In the genomic region with DNA sequence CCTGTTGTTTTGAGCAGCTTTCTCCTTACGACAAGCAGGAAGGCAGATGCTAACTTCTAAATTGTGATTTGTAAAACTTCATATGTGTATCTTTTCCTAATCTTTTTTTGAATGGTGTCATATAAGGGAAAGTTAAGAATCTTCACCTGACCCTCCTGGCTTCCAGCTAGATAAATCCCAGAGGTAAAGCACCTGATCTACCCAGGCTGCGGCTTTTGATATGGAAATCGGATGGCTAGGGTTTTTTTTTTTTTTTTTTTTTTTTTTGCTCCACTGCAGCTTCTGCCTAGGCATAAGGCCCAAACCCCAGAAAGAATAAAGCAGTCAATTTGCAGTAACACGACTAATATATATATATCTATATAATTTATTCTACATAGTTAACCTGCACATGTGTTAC, we compare ENCODE assay signal across 23 cellular contexts. TPM values are rescaled to one million over a fixed set of nuclear protein-coding genes. Genes with fewer than 3 reads are reported as not detected.
DNase-seq lines count a peak whose midpoint lies in the region; TF ChIP-seq lines count a peak whose summit lies in the region.
"Had no signal": no experiment of that assay in that cellular context is flagged by ENCODE, and none has a peak within 500 bp of the region (broad histone marks: within the 10 kb centered on the region; RNA-seq: fewer than 3 reads in every experiment).

No MANE protein-coding gene starts in this region.

- H3K9me3 ChIP-seq in HUES48 (ENCODE audit: control insufficient read depth, insufficient read depth, low read length) = no peaks in the 10 kb centered on the region
- H3K9me3 ChIP-seq in SK-N-MC (ENCODE audit: low read depth, low read length) = no peaks in the 10 kb centered on the region
- H3K9me3 ChIP-seq in iPS-18a (ENCODE audit: control insufficient read depth, low read depth, low read length) = no peaks in the 10 kb centered on the region
- H3K9me3 ChIP-seq: gastroesophageal sphincter, SJSA1, spleen had no signal

- H3K9me3 Mint-ChIP-seq in osteocyte (ENCODE audit: unreplicated experiment) = no peaks in the 10 kb centered on the region
- H3K9me3 Mint-ChIP-seq in immature natural killer cell = no peaks in the 10 kb centered on the region
- H3K9me3 Mint-ChIP-seq: activated CD4-positive, alpha-beta T cell treated with anti-CD3 and anti-CD28 coated beads, Interleukin-2, amount 10 ng/mL, durations not matched to agents 24 days and 14 days; activated T-cell treated with anti-CD3 and anti-CD28 coated beads, Interleukin-2, amount 50 U/mL, for 4 hours; HFFc6; naive thymus-derived CD4-positive, alpha-beta T cell; stimulated activated effector memory CD8-positive, alpha-beta T cell treated with anti-CD3 and anti-CD28 coated beads, Interleukin-12 subunit alpha, Interleukin-12 subunit beta, amount 100 ng/mL, for 72 hours had no signal

- H3K36me3 ChIP-seq in HUES48 (ENCODE audit: control insufficient read depth, insufficient read depth, low read length) (0 out of 2 replicates have a peak, but pooled peaks cover 5% of the 10 kb centered on the region), SK-N-MC (ENCODE audit: insufficient read depth, low read length) (no peaks in the 10 kb centered on the region), iPS-18a (ENCODE audit: control insufficient read depth, low read depth, low read length) (no peaks in the 10 kb centered on the region)
- H3K36me3 ChIP-seq: SJSA1 had no signal

- TF ChIP-seq CTCF in osteocyte (IDR thresholded peaks at IDR 0.05) = no peak
- TF ChIP-seq CTCF in coronary artery (IDR thresholded peaks at IDR 0.05) = no peak

- peaks cover 67% of the 10 kb centered on the region for H3K4me1 Mint-ChIP-seq in osteocyte (ENCODE audit: unreplicated experiment)
- no peaks in the 10 kb centered on the region for H3K4me1 Mint-ChIP-seq in immature natural killer cell
- H3K4me1 Mint-ChIP-seq: activated CD4-positive, alpha-beta T cell treated with anti-CD3 and anti-CD28 coated beads, Interleukin-2, amount 10 ng/mL, durations not matched to agents 24 days and 14 days; stimulated activated effector memory CD8-positive, alpha-beta T cell treated with anti-CD3 and anti-CD28 coated beads, Interleukin-12 subunit alpha, Interleukin-12 subunit beta, amount 100 ng/mL, for 72 hours had no signal

- DNase-seq in SK-N-MC (ENCODE audit: low read depth, low spot score) = no peak
- DNase-seq in osteocyte (ENCODE audit: extremely low spot score, unreplicated experiment) = no peak
- DNase-seq in retina = no peak
- DNase-seq in ureter (ENCODE audit: low spot score) = no peak
- no peak for DNase-seq in coronary artery (ENCODE audit: low spot score)
- DNase-seq in immature natural killer cell = no peak
- DNase-seq: activated CD4-positive, alpha-beta T cell treated with anti-CD3 and anti-CD28 coated beads, Interleukin-2, amount 10 ng/mL, durations not matched to agents 24 days and 14 days; activated T-cell treated with anti-CD3 and anti-CD28 coated beads, Interleukin-2, amount 50 U/mL, for 4 hours; HFFc6; mammary epithelial cell; naive thymus-derived CD4-positive, alpha-beta T cell; NCI-H524 treated with DMSO at 0.1 percent for 48 hours; spleen; stimulated activated CD4-positive, alpha-beta T cell treated with anti-CD3 and anti-CD28 coated beads, Interleukin-2, amount 100 ng/mL, for 48 hours; substantia nigra; T-helper 17 cell had no signal

- peak overlapping the region; percentile 99 for H3K4me3 Mint-ChIP-seq in osteocyte (ENCODE audit: unreplicated experiment)
- no peak overlapping the region for H3K4me3 Mint-ChIP-seq in immature natural killer cell
- H3K4me3 Mint-ChIP-seq: activated CD4-positive, alpha-beta T cell treated with anti-CD3 and anti-CD28 coated beads, Interleukin-2, amount 10 ng/mL, durations not matched to agents 24 days and 14 days; activated T-cell treated with anti-CD3 and anti-CD28 coated beads, Interleukin-2, amount 50 U/mL, for 4 hours; HFFc6; naive thymus-derived CD4-positive, alpha-beta T cell; stimulated activated effector memory CD8-positive, alpha-beta T cell treated with anti-CD3 and anti-CD28 coated beads, Interleukin-12 subunit alpha, Interleukin-12 subunit beta, amount 100 ng/mL, for 72 hours; T-helper 17 cell had no signal

- H3K4me1 ChIP-seq in HUES48 (ENCODE audit: control insufficient read depth, insufficient read depth, low read length) (peaks cover 17% of the 10 kb centered on the region), iPS-18a (ENCODE audit: control insufficient read depth, low read depth, low read length) (peaks cover 23% of the 10 kb centered on the region)
- H3K4me1 ChIP-seq: gastroesophageal sphincter, SJSA1, spleen had no signal

- H3K27ac ChIP-seq in HUES48 (ENCODE audit: low read depth, low read length) (peak overlapping the region; percentile 77), SK-N-MC (peak overlapping the region; percentile 9), iPS-18a (ENCODE audit: low read length) (no peak overlapping the region), coronary artery (no peak overlapping the region)
- H3K27ac ChIP-seq: gastroesophageal sphincter, SJSA1, spleen had no signal

- H3K27ac Mint-ChIP-seq in osteocyte (ENCODE audit: unreplicated experiment) (peak overlapping the region; percentile 87), immature natural killer cell (no peak overlapping the region)
- H3K27ac Mint-ChIP-seq: activated CD4-positive, alpha-beta T cell treated with anti-CD3 and anti-CD28 coated beads, Interleukin-2, amount 10 ng/mL, durations not matched to agents 24 days and 14 days; HFFc6; stimulated activated effector memory CD8-positive, alpha-beta T cell treated with anti-CD3 and anti-CD28 coated beads, Interleukin-12 subunit alpha, Interleukin-12 subunit beta, amount 100 ng/mL, for 72 hours; T-helper 17 cell had no signal

- H3K36me3 Mint-ChIP-seq in osteocyte (ENCODE audit: unreplicated experiment) = no peaks in the 10 kb centered on the region
- peaks cover 0 to 26% (median 15%) of the 10 kb centered on the region in 3 donors for H3K36me3 Mint-ChIP-seq in immature natural killer cell

- H3K4me3 ChIP-seq in HUES48 (ENCODE audit: low read depth, low read length) = peak overlapping the region; percentile 50
- H3K4me3 ChIP-seq in SK-N-MC = no peak overlapping the region
- H3K4me3 ChIP-seq in iPS-18a (ENCODE audit: low read length) = peak overlapping the region; percentile 35
- no peak overlapping the region for H3K4me3 ChIP-seq in coronary artery
- H3K4me3 ChIP-seq: gastroesophageal sphincter, SJSA1, spleen had no signal

- H3K27me3 ChIP-seq in HUES48 (ENCODE audit: control insufficient read depth, insufficient read depth, low read length) (no peaks in the 10 kb centered on the region), iPS-18a (ENCODE audit: control insufficient read depth, insufficient read depth, low read length) (no peaks in the 10 kb centered on the region)
- H3K27me3 ChIP-seq: gastroesophageal sphincter, SJSA1, spleen had no signal

- H3K27me3 Mint-ChIP-seq in osteocyte (ENCODE audit: unreplicated experiment) (no peaks in the 10 kb centered on the region), immature natural killer cell (ENCODE audit: low read depth in 3 of 3) (peaks cover 0 to 2% (median 0%) of the 10 kb centered on the region in 3 donors)
- H3K27me3 Mint-ChIP-seq: activated CD4-positive, alpha-beta T cell treated with anti-CD3 and anti-CD28 coated beads, Interleukin-2, amount 10 ng/mL, durations not matched to agents 24 days and 14 days; naive thymus-derived CD4-positive, alpha-beta T cell; T-helper 17 cell had no signal

- H3K9ac ChIP-seq in HUES48 (ENCODE audit: low read depth, low read length) (no peak overlapping the region), SK-N-MC (ENCODE audit: insufficient read length) (no peak overlapping the region), iPS-18a (ENCODE audit: low read length) (peak overlapping the region; percentile 14)

RNA-seq across cellular contexts. Expression of a gene that starts 10.0 kb away (rescaled TPM):
- total RNA-seq in osteocyte (67.2 and 72.1 TPM in 2 replicates), ureter (not detected)
- not detected for polyA plus RNA-seq in immature natural killer cell
- total RNA-seq: activated CD4-positive, alpha-beta T cell treated with anti-CD3 and anti-CD28 coated beads, Interleukin-2, amount 10 ng/mL, durations not matched to agents 24 days and 14 days; activated T-cell treated with anti-CD3 and anti-CD28 coated beads, Interleukin-2, amount 50 U/mL, for 4 hours; bronchial epithelial cell; HFFc6; mammary epithelial cell; MCF 10A; naive thymus-derived CD4-positive, alpha-beta T cell; SJSA1; spleen; T-helper 17 cell had no signal
- polyA plus RNA-seq: mammary epithelial cell; naive thymus-derived CD4-positive, alpha-beta T cell; spleen had no signal

Comparison
In these comparisons a context has a peak if more than half of its experiments do, and no peak if none do; other contexts are left out.
1. H3K27ac ChIP-seq: peak in HUES48 (single experiment) and SK-N-MC (single experiment); none in iPS-18a (single experiment) and coronary artery (0 of 2).
2. H3K4me3 ChIP-seq: peak in HUES48 (single experiment) and iPS-18a (single experiment); none in SK-N-MC (single experiment) and coronary artery (single experiment).
3. RNA of a gene that starts 10.0 kb away (total RNA-seq): 67.2 to 72.1 TPM in osteocyte; not detected in ureter (single experiment); every median in the first group is over 10 times any median in the second.